Comparison of ENCODE assay signal across 8 cellular contexts in the genomic region with DNA sequence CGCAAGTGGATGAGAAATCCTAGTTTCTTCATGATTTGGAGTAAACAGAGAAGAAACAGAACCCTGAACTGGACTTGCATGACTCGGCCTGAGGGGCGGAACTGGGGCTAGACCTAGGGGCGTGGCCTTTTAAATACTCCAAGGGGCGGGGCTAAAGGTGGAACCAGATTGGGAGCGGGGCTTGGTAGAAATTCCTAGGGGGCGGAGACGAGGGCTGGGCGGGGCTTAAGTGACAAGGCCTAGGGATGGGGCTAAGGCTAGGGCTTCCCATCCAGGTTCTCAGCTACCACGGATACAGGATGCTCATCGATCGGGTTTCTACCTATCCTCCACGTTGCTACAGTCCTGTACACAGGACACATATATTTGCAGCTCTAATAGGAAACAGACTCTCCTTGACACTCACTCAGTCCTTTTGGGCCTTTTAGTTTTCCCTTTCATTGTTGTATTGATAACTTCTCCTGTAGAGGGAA. TPM values are rescaled to one million over a fixed set of nuclear protein-coding genes. Genes with fewer than 3 reads are reported as not detected.
A peak's percentile ranks its signal among the peaks of the same experiment; 100 is the strongest.
DNase-seq lines count a peak whose midpoint lies in the region; ATAC-seq and TF ChIP-seq lines count a peak whose summit lies in the region.

No MANE protein-coding gene starts in this region.

- H3K4me2 ChIP-seq in osteoblast (ENCODE audit: insufficient read depth, low read length) = peak overlapping the region; percentile 92

- H3K9me3 ChIP-seq in osteoblast (ENCODE audit: low read depth, low read length) = no peaks in the 10 kb centered on the region

- peaks cover 21 to 42% of the 10 kb centered on the region in 2 donors for H3K36me3 Mint-ChIP-seq in activated naive CD4-positive, alpha-beta T cell treated with anti-CD3 and anti-CD28 coated beads, Interleukin-2, amount 50 U/mL, for 72 hours

- H3K79me2 ChIP-seq in osteoblast (ENCODE audit: insufficient read depth, low read length) = peaks cover 27% of the 10 kb centered on the region

- ATAC-seq in GM19438 (IDR thresholded peaks at IDR 0.05; ENCODE audit: low read depth, unreplicated experiment) = peak; percentile 63
- ATAC-seq in HG03460 (IDR thresholded peaks at IDR 0.05; ENCODE audit: unreplicated experiment) = peak; percentile 58
- peak; percentile 79 for ATAC-seq in activated naive CD4-positive, alpha-beta T cell treated with anti-CD3 and anti-CD28 coated beads, Interleukin-2, amount 50 U/mL, for 72 hours

- DNase-seq in COLO829 (ENCODE audit: low spot score) (peak; percentile 92), NCI-H526 treated with DMSO at 0.1 percent for 48 hours (lab: John Stamatoyannopoulos, UW) (peak; percentile 95), head of caudate nucleus (peak; percentile 83 to 98 (median 92)), osteoblast (ENCODE audit: insufficient read length, low spot score, missing footprints) (peak; percentile 93), pons (ENCODE audit: low spot score) (no peak)
- no peak for DNase-seq in activated naive CD4-positive, alpha-beta T cell treated with anti-CD3 and anti-CD28 coated beads, Interleukin-2, amount 50 U/mL, for 72 hours (ENCODE audit: low spot score in 2 of 2)

- peak overlapping the region; percentile 95 for H3K27ac ChIP-seq in osteoblast (ENCODE audit: low read depth, low read length)

- peak overlapping the region; percentile 99 for H3K4me3 ChIP-seq in osteoblast (ENCODE audit: insufficient read depth, low read length)

- H3K36me3 ChIP-seq in osteoblast (ENCODE audit: insufficient read depth, low read length) = peaks cover 2% of the 10 kb centered on the region

- TF ChIP-seq CTCF in osteoblast (IDR thresholded peaks at IDR 0.05; ENCODE audit: extremely low read depth, low read depth, low read length) = no peak

- H4K20me1 ChIP-seq in osteoblast (ENCODE audit: insufficient read depth, low read length) = no peaks in the 10 kb centered on the region

- intact Hi-C loops in head of caudate nucleus (cut with DNase I) = loop anchor here (1.0 to 10.0 kb wide), 2 partner anchors 14 to 125 kb away; a partner anchor contains a TSS

- peaks cover 6 to 14% of the 10 kb centered on the region in 2 donors for H3K9me3 Mint-ChIP-seq in activated naive CD4-positive, alpha-beta T cell treated with anti-CD3 and anti-CD28 coated beads, Interleukin-2, amount 50 U/mL, for 72 hours

- peak overlapping the region; percentile 91 to 98 for H3K27ac Mint-ChIP-seq in activated naive CD4-positive, alpha-beta T cell treated with anti-CD3 and anti-CD28 coated beads, Interleukin-2, amount 50 U/mL, for 72 hours

- H3K27me3 ChIP-seq in osteoblast (ENCODE audit: insufficient read depth, low read length) = no peaks in the 10 kb centered on the region

- H3K4me1 ChIP-seq in osteoblast (ENCODE audit: insufficient read depth, low read length) = peaks cover 12% of the 10 kb centered on the region

- peak overlapping the region; percentile 100 for H2AFZ ChIP-seq in osteoblast (ENCODE audit: low read length)

RNA-seq across cellular contexts. Expression of a gene that starts 0.4 kb away (rescaled TPM):
- 1 to 10 TPM; 6.0 to 8.8 TPM for total RNA-seq in activated naive CD4-positive, alpha-beta T cell treated with anti-CD3 and anti-CD28 coated beads, Interleukin-2, amount 50 U/mL, for 72 hours
- total RNA-seq in osteoblast = 17.1 and 19.2 TPM in 2 replicates

RNA-seq across cellular contexts. Expression of a gene that starts 14.0 kb away (rescaled TPM):
- 1 to 10 TPM; 8.2 to 9.2 TPM for total RNA-seq in activated naive CD4-positive, alpha-beta T cell treated with anti-CD3 and anti-CD28 coated beads, Interleukin-2, amount 50 U/mL, for 72 hours
- total RNA-seq in osteoblast = 13.8 and 15.2 TPM in 2 replicates

RNA-seq across cellular contexts. Expression of a gene that starts 52.8 kb away (rescaled TPM):
- total RNA-seq in activated naive CD4-positive, alpha-beta T cell treated with anti-CD3 and anti-CD28 coated beads, Interleukin-2, amount 50 U/mL, for 72 hours = 1 to 10 TPM in 1 of 2 donors, under 1 TPM in 1; 0.41 to 1.2 TPM
- total RNA-seq in osteoblast = 0.72 and 1.8 TPM in 2 replicates

RNA-seq across cellular contexts. Expression of a gene that starts 59.3 kb away (rescaled TPM):
- total RNA-seq in activated naive CD4-positive, alpha-beta T cell treated with anti-CD3 and anti-CD28 coated beads, Interleukin-2, amount 50 U/mL, for 72 hours = not detected
- not detected in 2 replicates for total RNA-seq in osteoblast

Comparison
In these comparisons a context has a peak if more than half of its experiments do, and no peak if none do; other contexts are left out.
1. DNase-seq: peak in COLO829 (single experiment), NCI-H526 treated with DMSO at 0.1 percent for 48 hours (single experiment), head of caudate nucleus (42 of 42) and osteoblast (single experiment); none in activated naive CD4-positive, alpha-beta T cell treated with anti-CD3 and anti-CD28 coated beads, Interleukin-2, amount 50 U/mL, for 72 hours (0 of 2) and pons (single experiment).
2. Peak in every context shown above with its lines, with median percentiles within 50 percentile points of each other: ATAC-seq.